ENCODE assay signal across 8 cellular contexts in genomic region chr1:52002038-52002917, GRCh38. TPM values are rescaled to one million over a fixed set of nuclear protein-coding genes. Genes with fewer than 3 reads are reported as not detected.
DNase-seq lines count a peak whose midpoint lies in the region; ATAC-seq, FAIRE-seq and TF ChIP-seq lines count a peak whose summit lies in the region.

No MANE protein-coding gene starts in this region.

- TF ChIP-seq EP300 in H1 (IDR thresholded peaks at IDR 0.05; ENCODE audit: borderline replicate concordance in 1 of 2, low read depth in 2 of 2, low read length in 2 of 2): no peak

- H3K79me2 ChIP-seq in H1 (ENCODE audit: control insufficient read depth in 1 of 2, insufficient read depth in 2 of 2, low read length in 2 of 2) (no peaks in the 10 kb centered on the region), mesendoderm (ENCODE audit: control insufficient read depth, insufficient read depth, low read length) (no peaks in the 10 kb centered on the region)

- H2BK120ac ChIP-seq in H1 (replicated peaks; ENCODE audit: low read depth, low read length) (no peak overlapping the region), mesendoderm (ENCODE audit: low read depth, low read length) (no peak overlapping the region)

- H3K9me3 ChIP-seq in H1 (ENCODE audit: insufficient read depth in 2 of 2, low read depth in 1 of 2, low read length in 1 of 2) (no peaks in the 10 kb centered on the region), thyroid gland (no peaks in the 10 kb centered on the region)

- peak; percentile 60 for ATAC-seq in GM18498 (IDR thresholded peaks at IDR 0.05; ENCODE audit: unreplicated experiment)
- ATAC-seq in HG03175 (IDR thresholded peaks at IDR 0.05; ENCODE audit: unreplicated experiment): peak; percentile 70

- H2AK5ac ChIP-seq in H1 (ENCODE audit: low read depth, low read length): no peak overlapping the region
- H2AK5ac ChIP-seq in mesendoderm (ENCODE audit: low read length): no peak overlapping the region

- no peak overlapping the region for H2BK12ac ChIP-seq in H1 (ENCODE audit: low read depth, low read length)

- POLR2A ChIA-PET in H1 (lab: Charles Lee; ENCODE audit: partially characterized antibody): interaction anchor here (1.6 kb wide), 1 partner anchor 127 kb away, joined by 3 read pairs; no protein-coding TSS in a partner anchor

- H3K23ac ChIP-seq in H1 (ENCODE audit: insufficient read length) (no peak overlapping the region), mesendoderm (ENCODE audit: low read length) (no peak overlapping the region)

- H4K20me1 ChIP-seq in H1 (replicated peaks in 1 of 2; ENCODE audit: control insufficient read depth in 1 of 2, insufficient read depth in 2 of 2, low read length in 2 of 2): no peaks in the 10 kb centered on the region

- H3K27ac ChIP-seq in H1 (ENCODE audit: low read depth, low read length) (no peak overlapping the region), mesendoderm (ENCODE audit: low read depth, low read length) (no peak overlapping the region), thyroid gland (no peak overlapping the region)

- H3K4me3 ChIP-seq in AG10803 (ENCODE audit: low read length): no peak overlapping the region
- H3K4me3 ChIP-seq in H1 (ENCODE audit: extremely low read depth in 1 of 4, insufficient read depth in 2 of 4, low read depth in 3 of 4, low read length in 4 of 4): no peak overlapping the region
- H3K4me3 ChIP-seq in mesendoderm (ENCODE audit: low read length): no peak overlapping the region
- H3K4me3 ChIP-seq in thyroid gland (replicated peaks in 1 of 3): no peak overlapping the region

- DNase-seq in AG10803 (ENCODE audit: low read depth) (peak; percentile 92), NCI-H2196 (lab: John Stamatoyannopoulos, UW; ENCODE audit: unreplicated experiment) (peak; percentile 93), H1 (ENCODE audit: low read depth in 1 of 2, low spot score in 2 of 2) (peak in 1 of 2 experiments; percentile 65), mesendoderm (peak; percentile 94), thyroid gland (peak; percentile 20 to 21)

- no peak overlapping the region for H4K91ac ChIP-seq in H1 (replicated peaks; ENCODE audit: insufficient read length, low read length)

- intact Hi-C loops in thyroid gland (cut with DNase I): no loop called here

- H3K18ac ChIP-seq in H1 (ENCODE audit: extremely low read depth, low read length) (no peak overlapping the region), mesendoderm (ENCODE audit: low read length) (no peak overlapping the region)

- no peak overlapping the region for H3K14ac ChIP-seq in H1 (ENCODE audit: insufficient read length)

- no peaks in the 10 kb centered on the region for H3K23me2 ChIP-seq in H1 (ENCODE audit: low read depth, low read length)

- H3K27me3 ChIP-seq in H1 (replicated peaks in 1 of 4; ENCODE audit: control insufficient read depth in 3 of 4, extremely low read depth in 1 of 4, insufficient read depth in 3 of 4, low read length in 3 of 4) (no peaks in the 10 kb centered on the region; a peak in 1 of 7 replicates), mesendoderm (ENCODE audit: insufficient read depth, low read length, poor library complexity) (no peaks in the 10 kb centered on the region), thyroid gland (no peaks in the 10 kb centered on the region)

- no peaks in the 10 kb centered on the region for H3K79me1 ChIP-seq in H1 (ENCODE audit: low read depth, low read length)
- H3K79me1 ChIP-seq in mesendoderm (ENCODE audit: low read length): no peaks in the 10 kb centered on the region

- FAIRE-seq in TTC549 (lab: Jason Lieb, UNC) (peak; percentile 36), H1 (lab: Jason Lieb, UNC) (peak; percentile 98)

- H3K4me2 ChIP-seq in H1 (ENCODE audit: insufficient read depth in 1 of 2, low read depth in 2 of 2, low read length in 2 of 2): no peak overlapping the region
- no peak overlapping the region for H3K4me2 ChIP-seq in mesendoderm (ENCODE audit: low read length)

- CTCF ChIA-PET in H1 (lab: Charles Lee; ENCODE audit: partially characterized antibody): interaction anchor here (0.6 to 1.9 kb wide), 20 partner anchors 16 to 206 kb away, joined by 3 to 8 read pairs (median 4); no protein-coding TSS in a partner anchor

- H3K4me1 ChIP-seq in H1 (replicated peaks in 1 of 4; ENCODE audit: control insufficient read depth in 3 of 4, insufficient read depth in 4 of 4, low read length in 3 of 4) (peaks cover 9 to 19% (median 18%) of the 10 kb centered on the region in 4 experiments; a peak in 6 of 7 replicates), mesendoderm (ENCODE audit: control insufficient read depth, low read depth, low read length) (peaks cover 6% of the 10 kb centered on the region), thyroid gland (no peaks in the 10 kb centered on the region)

- H3K9ac ChIP-seq in H1 (replicated peaks in 1 of 4; ENCODE audit: extremely low read depth in 1 of 4, low read depth in 3 of 4, low read length in 3 of 4): no peak overlapping the region
- H3K9ac ChIP-seq in mesendoderm (ENCODE audit: low read length): no peak overlapping the region

- no peak overlapping the region for H2BK5ac ChIP-seq in H1 (ENCODE audit: low read depth, low read length)
- no peak overlapping the region for H2BK5ac ChIP-seq in mesendoderm (ENCODE audit: low read length)

- H4K8ac ChIP-seq in H1 (ENCODE audit: extremely low read depth, insufficient read depth, low read length): no peak overlapping the region
- H4K8ac ChIP-seq in mesendoderm (ENCODE audit: low read depth, low read length): no peak overlapping the region

- H2BK20ac ChIP-seq in H1 (ENCODE audit: low read length): no peak overlapping the region

- TF ChIP-seq RAD21 in H1 (IDR thresholded peaks at IDR 0.05 in 1 of 2, conservative IDR thresholded peaks at IDR 0.05 in 1 of 2; ENCODE audit: low read depth in 2 of 2, low read length in 2 of 2): peak; percentile 99

- TF ChIP-seq POLR2A in H1 (IDR thresholded peaks at IDR 0.05; ENCODE audit: control extremely low read depth in 1 of 2, low read depth in 2 of 2, low read length in 2 of 2): no peak
- TF ChIP-seq POLR2A in thyroid gland (IDR thresholded peaks at IDR 0.05): no peak

- H3K4ac ChIP-seq in H1 (replicated peaks; ENCODE audit: insufficient read length, low read depth, low read length): no peak overlapping the region
- no peak overlapping the region for H3K4ac ChIP-seq in mesendoderm (ENCODE audit: low read depth, low read length)

- H3K56ac ChIP-seq in H1 (replicated peaks; ENCODE audit: insufficient read length, low read depth, low read length) (no peak overlapping the region), mesendoderm (ENCODE audit: low read length) (no peak overlapping the region)

- no peak overlapping the region for H2BK15ac ChIP-seq in H1 (ENCODE audit: low read length)
- peak overlapping the region; percentile 67 for H2BK15ac ChIP-seq in mesendoderm (replicated peaks; ENCODE audit: low read depth)

- TF ChIP-seq CTCF in AG10803 (conservative IDR thresholded peaks at IDR 0.05; ENCODE audit: low read length) (peak; percentile 98), H1 (IDR thresholded peaks at IDR 0.05; ENCODE audit: control extremely low read depth in 1 of 3, insufficient read depth in 1 of 3, low read depth in 1 of 3, low read length in 3 of 3) (peak; percentile 48 to 98 (median 83)), thyroid gland (IDR thresholded peaks at IDR 0.05) (peak; percentile 57 to 94 (median 79))

- H4K5ac ChIP-seq in H1 (ENCODE audit: insufficient read length, low read depth, low read length): no peak overlapping the region
- H4K5ac ChIP-seq in mesendoderm (ENCODE audit: low read length): no peak overlapping the region

- 66% methylated on average over 9 of the region's 9 CpGs; no CpG with 5 or more reads in 1 of the 2 experiments for WGBS in H1 (ENCODE audit: extremely low coverage in 1 of 2, insufficient coverage in 1 of 2, insufficient read length in 1 of 2, insufficient replicate concordance in 2 of 2, low coverage in 1 of 2, low lambda C conversion rate in 2 of 2, missing lambda C conversion rate in 1 of 2), 2 experiments
- no CpG with 5 or more reads among the region's 9 CpGs for WGBS in mesendoderm (ENCODE audit: extremely low coverage, insufficient coverage, low lambda C conversion rate)
- 48 to 50% methylated on average over 9 of the region's 9 CpGs for WGBS in thyroid gland, 2 donors

- H3K36me3 ChIP-seq in H1 (ENCODE audit: control insufficient read depth in 2 of 4, insufficient read depth in 4 of 4, low read length in 3 of 4) (no peaks in the 10 kb centered on the region), mesendoderm (ENCODE audit: control insufficient read depth, insufficient read depth, low read length) (no peaks in the 10 kb centered on the region), thyroid gland (no peaks in the 10 kb centered on the region)

- no peak overlapping the region for H2AFZ ChIP-seq in H1 (ENCODE audit: low read length)

RNA-seq across cellular contexts. Expression of gene RAB3B, which starts 11.8 kb away (rescaled TPM):
- 36.8 and 37.3 TPM in 2 replicates for total RNA-seq in H1 (2021; fragmentation: NEBNext Ultra II Directional; extraction: Animal tissue kit (Norgen Biotek cat#: 25700))
- 9.4 and 12.5 TPM in 2 replicates for polyA plus RNA-seq in H1 (2011; rRNA removed)
- 10.6 TPM for polyA plus RNA-seq in H1 (2011; cell fraction: cytosol; rRNA removed)
- polyA plus RNA-seq in H1 (2011; cell fraction: nucleus; rRNA removed): 18.0 TPM
- 16.0 to 24.7 TPM (median 18.6 TPM) in 4 replicates for polyA plus RNA-seq in H1 (2012, experiment 1 of 2)
- polyA plus RNA-seq in H1 (2012, experiment 2 of 2): 2.1 TPM
- polyA plus RNA-seq in H1 (2013, experiment 1 of 2): 24.4 TPM
- 20.8 TPM for polyA plus RNA-seq in H1 (2013, experiment 2 of 2)
- 33.9 and 45.6 TPM in 2 replicates for polyA minus RNA-seq in H1 (2011; rRNA and poly(A)+ RNA removed)
- 16.4 TPM for polyA minus RNA-seq in H1 (2011; cell fraction: cytosol; rRNA and poly(A)+ RNA removed)
- polyA minus RNA-seq in H1 (2011; cell fraction: nucleus; rRNA and poly(A)+ RNA removed): 41.2 TPM
- polyA plus RNA-seq in mesendoderm (2013, experiment 1 of 2): 10.5 TPM
- 10.4 TPM for polyA plus RNA-seq in mesendoderm (2013, experiment 2 of 2)
- under 1 TPM in 1 of 4 donors, not detected in 3; under 0.01 TPM for total RNA-seq in thyroid gland

RNA-seq across cellular contexts. Expression of gene KTI12, which starts 31.3 kb away (rescaled TPM):
- total RNA-seq in H1 (2021; fragmentation: NEBNext Ultra II Directional; extraction: Animal tissue kit (Norgen Biotek cat#: 25700)): 7.5 and 8.3 TPM in 2 replicates
- 16.2 and 17.0 TPM in 2 replicates for polyA plus RNA-seq in H1 (2011; rRNA removed)
- 13.6 TPM for polyA plus RNA-seq in H1 (2011; cell fraction: cytosol; rRNA removed)
- polyA plus RNA-seq in H1 (2011; cell fraction: nucleus; rRNA removed): 13.9 TPM
- polyA plus RNA-seq in H1 (2012, experiment 1 of 2): 8.6 to 10.1 TPM (median 9.8 TPM) in 4 replicates
- 13.8 TPM for polyA plus RNA-seq in H1 (2012, experiment 2 of 2)
- polyA plus RNA-seq in H1 (2013, experiment 1 of 2): 6.9 TPM
- 6.4 TPM for polyA plus RNA-seq in H1 (2013, experiment 2 of 2)
- 7.0 and 8.7 TPM in 2 replicates for polyA minus RNA-seq in H1 (2011; rRNA and poly(A)+ RNA removed)
- 3.7 TPM for polyA minus RNA-seq in H1 (2011; cell fraction: cytosol; rRNA and poly(A)+ RNA removed)
- polyA minus RNA-seq in H1 (2011; cell fraction: nucleus; rRNA and poly(A)+ RNA removed): 15.0 TPM
- 9.4 TPM for polyA plus RNA-seq in mesendoderm (2013, experiment 1 of 2)
- 9.2 TPM for polyA plus RNA-seq in mesendoderm (2013, experiment 2 of 2)
- 10 to 100 TPM in 2 of 4 donors, 1 to 10 TPM in 2; 7.7 to 11.0 (median 10.1) TPM for total RNA-seq in thyroid gland

RNA-seq across cellular contexts. Expression of gene TXNDC12, which starts 52.7 kb away (rescaled TPM):
- total RNA-seq in H1 (2021; fragmentation: NEBNext Ultra II Directional; extraction: Animal tissue kit (Norgen Biotek cat#: 25700)): 84.6 and 89.8 TPM in 2 replicates
- 25.8 and 35.2 TPM in 2 replicates for polyA plus RNA-seq in H1 (2011; rRNA removed)
- polyA plus RNA-seq in H1 (2011; cell fraction: cytosol; rRNA removed): 50.7 TPM
- 22.9 TPM for polyA plus RNA-seq in H1 (2011; cell fraction: nucleus; rRNA removed)
- 54.7 to 75.5 TPM (median 65.5 TPM) in 4 replicates for polyA plus RNA-seq in H1 (2012, experiment 1 of 2)
- 15.6 TPM for polyA plus RNA-seq in H1 (2012, experiment 2 of 2)
- polyA plus RNA-seq in H1 (2013, experiment 1 of 2): 239 TPM
- 353 TPM for polyA plus RNA-seq in H1 (2013, experiment 2 of 2)
- 17.4 and 17.5 TPM in 2 replicates for polyA minus RNA-seq in H1 (2011; rRNA and poly(A)+ RNA removed)
- polyA minus RNA-seq in H1 (2011; cell fraction: cytosol; rRNA and poly(A)+ RNA removed): 77.8 TPM
- polyA minus RNA-seq in H1 (2011; cell fraction: nucleus; rRNA and poly(A)+ RNA removed): 26.3 TPM
- 152 TPM for polyA plus RNA-seq in mesendoderm (2013, experiment 1 of 2)
- 149 TPM for polyA plus RNA-seq in mesendoderm (2013, experiment 2 of 2)
- 10 to 100 TPM; 42.7 to 54.6 (median 48.7) TPM for total RNA-seq in thyroid gland

RNA-seq across cellular contexts. Expression of gene BTF3L4, which starts 53.8 kb away (rescaled TPM):
- total RNA-seq in H1 (2021; fragmentation: NEBNext Ultra II Directional; extraction: Animal tissue kit (Norgen Biotek cat#: 25700)): 97.3 and 98.3 TPM in 2 replicates
- polyA plus RNA-seq in H1 (2011; rRNA removed): 38.0 and 76.1 TPM in 2 replicates
- polyA plus RNA-seq in H1 (2011; cell fraction: cytosol; rRNA removed): 83.5 TPM
- polyA plus RNA-seq in H1 (2011; cell fraction: nucleus; rRNA removed): 9.1 TPM
- polyA plus RNA-seq in H1 (2012, experiment 1 of 2): 46.7 to 87.4 TPM (median 54.3 TPM) in 4 replicates
- polyA plus RNA-seq in H1 (2012, experiment 2 of 2): 24.8 TPM
- 82.2 TPM for polyA plus RNA-seq in H1 (2013, experiment 1 of 2)
- polyA plus RNA-seq in H1 (2013, experiment 2 of 2): 87.4 TPM
- 48.4 and 57.5 TPM in 2 replicates for polyA minus RNA-seq in H1 (2011; rRNA and poly(A)+ RNA removed)
- polyA minus RNA-seq in H1 (2011; cell fraction: cytosol; rRNA and poly(A)+ RNA removed): 63.6 TPM
- polyA minus RNA-seq in H1 (2011; cell fraction: nucleus; rRNA and poly(A)+ RNA removed): 46.1 TPM
- polyA plus RNA-seq in mesendoderm (2013, experiment 1 of 2): 101 TPM
- 101 TPM for polyA plus RNA-seq in mesendoderm (2013, experiment 2 of 2)
- 10 to 100 TPM; 40.5 to 69.7 (median 54.5) TPM for total RNA-seq in thyroid gland

Comparison
In these comparisons a context has a peak if more than half of its experiments do, and no peak if none do; other contexts are left out.
1. RNA of gene RAB3B, which starts 11.8 kb away (total RNA-seq): 36.8 to 37.3 TPM in H1; under 0.01 TPM in thyroid gland; every median in the first group is over 10 times any median in the second.
2. Peak in every context shown above with its lines, with median percentiles within 50 percentile points of each other: CTCF ChIP-seq.